8 cellular contexts compared by ENCODE assay signal in genomic region chr9:89549031-89549644, GRCh38. TPM values are rescaled to one million over a fixed set of nuclear protein-coding genes. Genes with fewer than 3 reads are reported as not detected.
DNase-seq lines count a peak whose midpoint lies in the region; ATAC-seq and TF ChIP-seq lines count a peak whose summit lies in the region.

No MANE protein-coding gene starts in this region.

- TF ChIP-seq POLR2A in prostate gland (IDR thresholded peaks at IDR 0.05) = no peak

- peak; percentile 90 for TF ChIP-seq RAD21 in SK-N-SH (IDR thresholded peaks at IDR 0.05; ENCODE audit: low read length)

- peaks cover 3% of the 10 kb centered on the region; the same call in 1 of the 2 replicates for H3K4me1 ChIP-seq in GM23338 (ENCODE audit: insufficient read depth)
- no peaks in the 10 kb centered on the region for H3K4me1 ChIP-seq in SK-N-SH (ENCODE audit: control insufficient read depth in 1 of 2, insufficient read depth in 2 of 2, low read depth in 1 of 2, low read length in 1 of 2)
- no peaks in the 10 kb centered on the region for H3K4me1 ChIP-seq in prostate gland (replicated peaks)

- WGBS in SK-N-SH (ENCODE audit: low lambda C conversion rate) = 31% methylated on average over 5 of the region's 5 CpGs
- 31% methylated on average over 5 of the region's 5 CpGs for WGBS in prostate gland

- H4K20me1 ChIP-seq in GM23338 (replicated peaks; ENCODE audit: insufficient read depth) (no peaks in the 10 kb centered on the region), SK-N-SH (ENCODE audit: insufficient read depth) (no peaks in the 10 kb centered on the region)

- H3K36me3 ChIP-seq in GM23338 (ENCODE audit: insufficient read depth) (no peaks in the 10 kb centered on the region), SK-N-SH (replicated peaks in 1 of 2; ENCODE audit: control insufficient read depth in 1 of 2, insufficient read depth in 2 of 2, low read length in 1 of 2) (no peaks in the 10 kb centered on the region), prostate gland (no peaks in the 10 kb centered on the region)

- H3K4me3 ChIP-seq in GM23338 = no peak overlapping the region
- no peak overlapping the region; a peak in 1 of 4 replicates for H3K4me3 ChIP-seq in SK-N-SH (ENCODE audit: low read depth in 2 of 2, low read length in 1 of 2)
- no peak overlapping the region for H3K4me3 ChIP-seq in prostate gland

- no peak overlapping the region for H2AFZ ChIP-seq in GM23338
- H2AFZ ChIP-seq in SK-N-SH (ENCODE audit: low read depth) = no peak overlapping the region

- no peaks in the 10 kb centered on the region for H3K79me2 ChIP-seq in GM23338 (replicated peaks; ENCODE audit: insufficient read depth)
- no peaks in the 10 kb centered on the region for H3K79me2 ChIP-seq in SK-N-SH (ENCODE audit: insufficient read depth)

- POLR2A ChIA-PET in SK-N-SH (lab: Yijun Ruan, JAX) = interaction anchor here (1.5 to 1.8 kb wide), 2 partner anchors 230 to 239 kb away, joined by 4 to 5 read pairs; partner anchors contain the start of gene SECISBP2

- H3K4me1 Mint-ChIP-seq in GM23338 (peaks cover 29% of the 10 kb centered on the region), glutamatergic neuron (ENCODE audit: low read depth, unreplicated experiment) (no peaks in the 10 kb centered on the region)
- peaks cover 18% of the 10 kb centered on the region for H3K4me1 Mint-ChIP-seq in activated naive CD4-positive, alpha-beta T cell treated with anti-CD3 and anti-CD28 coated beads for 36 hours (ENCODE audit: low read depth)

- TF ChIP-seq EP300 in SK-N-SH (IDR thresholded peaks at IDR 0.05; ENCODE audit: borderline replicate concordance in 1 of 2, low read depth in 1 of 2, low read length in 1 of 2) = no peak

- H3K27ac ChIP-seq in GM23338 (ENCODE audit: low read depth) (no peak overlapping the region), SK-N-SH (ENCODE audit: low read depth in 2 of 2, low read length in 1 of 2) (no peak overlapping the region), prostate gland (no peak overlapping the region)

- no peak overlapping the region for H3K4me3 Mint-ChIP-seq in GM23338
- H3K4me3 Mint-ChIP-seq in activated naive CD4-positive, alpha-beta T cell treated with anti-CD3 and anti-CD28 coated beads for 36 hours = no peak overlapping the region
- H3K4me3 Mint-ChIP-seq in glutamatergic neuron (ENCODE audit: unreplicated experiment) = no peak overlapping the region

- DNase-seq in GDM1 (lab: John Stamatoyannopoulos, UW) (peak; percentile 76), GM23338 (ENCODE audit: low spot score) (peak; percentile 81), M059J (ENCODE audit: low read depth) (peak; percentile 69), SK-N-SH (peak; percentile 89), glutamatergic neuron (peak; percentile 89), prostate gland (ENCODE audit: low spot score) (peak; percentile 75)
- peak; percentile 94 for DNase-seq in activated naive CD4-positive, alpha-beta T cell treated with anti-CD3 and anti-CD28 coated beads for 36 hours

- H3K27me3 ChIP-seq in GM23338 (ENCODE audit: insufficient read depth) = no peaks in the 10 kb centered on the region
- no peaks in the 10 kb centered on the region for H3K27me3 ChIP-seq in SK-N-SH (ENCODE audit: insufficient read depth)
- no peaks in the 10 kb centered on the region for H3K27me3 ChIP-seq in prostate gland (replicated peaks; ENCODE audit: insufficient read depth)

- intact Hi-C loops in activated naive CD4-positive, alpha-beta T cell treated with anti-CD3 and anti-CD28 coated beads for 36 hours (cut with micrococcal nuclease) = loop anchor here (1.0 to 2.0 kb wide), 9 partner anchors 13 to 230 kb away; no protein-coding TSS in a partner anchor
- intact Hi-C loops in prostate gland (cut with DNase I) = loop anchor here (2.0 kb wide), 1 partner anchor 230 kb away; the partner anchor contains the start of gene SECISBP2

- H3K4me2 ChIP-seq in GM23338 = no peak overlapping the region
- no peak overlapping the region for H3K4me2 ChIP-seq in SK-N-SH

- peaks cover 14% of the 10 kb centered on the region for H3K36me3 Mint-ChIP-seq in GM23338 (ENCODE audit: low read depth)
- H3K36me3 Mint-ChIP-seq in activated naive CD4-positive, alpha-beta T cell treated with anti-CD3 and anti-CD28 coated beads for 36 hours (ENCODE audit: low read depth) = peaks cover 14% of the 10 kb centered on the region
- peaks cover 9% of the 10 kb centered on the region for H3K36me3 Mint-ChIP-seq in glutamatergic neuron (ENCODE audit: unreplicated experiment)

- H3F3A ChIP-seq in GM23338 (replicated peaks; ENCODE audit: low read depth) = no peaks in the 10 kb centered on the region
- H3F3A ChIP-seq in SK-N-SH (replicated peaks; ENCODE audit: insufficient read depth) = no peaks in the 10 kb centered on the region

- ATAC-seq in GM23338 (peak; percentile 85), HG03565 (IDR thresholded peaks at IDR 0.05; ENCODE audit: unreplicated experiment) (no peak)

- H3K9me3 Mint-ChIP-seq in GM23338 = peaks cover 15% of the 10 kb centered on the region
- H3K9me3 Mint-ChIP-seq in activated naive CD4-positive, alpha-beta T cell treated with anti-CD3 and anti-CD28 coated beads for 36 hours = peaks cover 15% of the 10 kb centered on the region
- H3K9me3 Mint-ChIP-seq in glutamatergic neuron (ENCODE audit: unreplicated experiment) = peaks cover 3% of the 10 kb centered on the region

- H3K9ac ChIP-seq in SK-N-SH = no peak overlapping the region

- no peaks in the 10 kb centered on the region for H3K9me3 ChIP-seq in SK-N-SH
- H3K9me3 ChIP-seq in prostate gland = no peaks in the 10 kb centered on the region

- no peak overlapping the region for H3K27ac Mint-ChIP-seq in GM23338
- peak overlapping the region; percentile 74 for H3K27ac Mint-ChIP-seq in activated naive CD4-positive, alpha-beta T cell treated with anti-CD3 and anti-CD28 coated beads for 36 hours
- H3K27ac Mint-ChIP-seq in glutamatergic neuron (ENCODE audit: unreplicated experiment) = no peak overlapping the region

- 0 out of 2 replicates have a peak, but pooled peaks cover 3% of the 10 kb centered on the region for H3K9me2 ChIP-seq in GM23338 (ENCODE audit: insufficient read depth)
- no peaks in the 10 kb centered on the region for H3K9me2 ChIP-seq in SK-N-SH

- TF ChIP-seq CTCF in GM23338 (conservative IDR thresholded peaks at IDR 0.05; ENCODE audit: low read depth in 2 of 2) = peak; percentile 93 to 95
- peak; percentile 86 for TF ChIP-seq CTCF in SK-N-SH (IDR thresholded peaks at IDR 0.05)
- TF ChIP-seq CTCF in glutamatergic neuron (IDR thresholded peaks at IDR 0.05; ENCODE audit: partially characterized antibody, unreplicated experiment) = peak; percentile 89
- peak; percentile 85 to 97 (median 90) for TF ChIP-seq CTCF in prostate gland (IDR thresholded peaks at IDR 0.05)

- CTCF ChIA-PET in SK-N-SH (lab: Yijun Ruan, JAX) = interaction anchor here (0.5 to 3.8 kb wide), 60 partner anchors 10 to 1245 kb away, joined by 3 to 52 read pairs (median 4); partner anchors contain the start of gene SECISBP2
- CTCF ChIA-PET in activated naive CD4-positive, alpha-beta T cell treated with anti-CD3 and anti-CD28 coated beads for 36 hours (lab: Charles Lee) = interaction anchor here (0.7 to 3.0 kb wide), 60 partner anchors 9 to 229 kb away, joined by 3 to 84 read pairs (median 7); partner anchors contain the start of gene SEMA4D

- H3K27me3 Mint-ChIP-seq in GM23338 (ENCODE audit: insufficient read depth, low read depth, poor library complexity) (peaks cover 20% of the 10 kb centered on the region), glutamatergic neuron (ENCODE audit: unreplicated experiment) (no peaks in the 10 kb centered on the region)
- no peaks in the 10 kb centered on the region for H3K27me3 Mint-ChIP-seq in activated naive CD4-positive, alpha-beta T cell treated with anti-CD3 and anti-CD28 coated beads for 36 hours (ENCODE audit: low read depth)

TF ChIP-seq in GM23338, 12 proteins besides CTCF, POLR2A, EP300 and RAD21 (continues in another document):
- TF ChIP-seq POLR2AphosphoS5 (IDR thresholded peaks at IDR 0.05; ENCODE audit: low read depth) (no peak), STAT1 (IDR thresholded peaks at IDR 0.05; ENCODE audit: unreplicated experiment) (no peak), ZNF114 (CRISPR knock-in tag; IDR thresholded peaks at IDR 0.05) (no peak), ZNF331 (CRISPR knock-in tag; IDR thresholded peaks at IDR 0.05; ENCODE audit: low read depth) (no peak)

TF ChIP-seq in SK-N-SH, 30 proteins besides CTCF, POLR2A, EP300 and RAD21 (continues in another document):
- peak; percentile 94 for TF ChIP-seq SMC3 (IDR thresholded peaks at IDR 0.05; ENCODE audit: low read depth, low read length)
- TF ChIP-seq USF2 (IDR thresholded peaks at IDR 0.05; ENCODE audit: borderline replicate concordance, low read depth, low read length) = no peak
- TF ChIP-seq SIN3A (IDR thresholded peaks at IDR 0.05; ENCODE audit: borderline replicate concordance, low read depth, low read length) = no peak
- TF ChIP-seq CHD2 (IDR thresholded peaks at IDR 0.05; ENCODE audit: low read length, partially characterized antibody) = peak; percentile 36

RNA-seq across cellular contexts. Expression of gene SEMA4D, which starts 51.2 kb away (rescaled TPM):
- 48.0 and 63.0 TPM in 2 replicates for total RNA-seq in GM23338 (2014; rRNA removed; shearing (Covaris generic))
- polyA plus RNA-seq in GM23338 (2016; fragmentation: Nextera tagmentation; extraction: Ambion mirVana) = 17.1 and 19.3 TPM in 2 replicates
- total RNA-seq in M059J (2014; rRNA removed; shearing (Covaris generic)) = 14.2 and 14.3 TPM in 2 replicates
- 2.1 and 4.8 TPM in 2 replicates for polyA plus RNA-seq in SK-N-SH (2012; rRNA removed)
- 2.4 and 3.7 TPM in 2 replicates for polyA plus RNA-seq in SK-N-SH (2012; cell fraction: cytosol; rRNA removed)
- polyA plus RNA-seq in SK-N-SH (2012; cell fraction: nucleus; rRNA removed) = 12.9 and 17.9 TPM in 2 replicates
- total RNA-seq in activated naive CD4-positive, alpha-beta T cell treated with anti-CD3 and anti-CD28 coated beads for 36 hours = 100 to 1,000 TPM; 156 to 160 TPM
- total RNA-seq in glutamatergic neuron (ENCODE audit: unreplicated experiment) = 192 TPM
- 10 to 100 TPM; 17.1 to 52.7 TPM for total RNA-seq in prostate gland

RNA-seq across cellular contexts. Expression of gene GADD45G, which starts 55.7 kb away (rescaled TPM):
- total RNA-seq in GM23338 (2014; rRNA removed; shearing (Covaris generic)) = 12.7 and 15.8 TPM in 2 replicates
- 24.1 TPM in 2 replicates for polyA plus RNA-seq in GM23338 (2016; fragmentation: Nextera tagmentation; extraction: Ambion mirVana)
- total RNA-seq in M059J (2014; rRNA removed; shearing (Covaris generic)) = 0.32 and 0.49 TPM in 2 replicates
- 1.3 and 1.8 TPM in 2 replicates for polyA plus RNA-seq in SK-N-SH (2012; rRNA removed)
- 0.98 and 1.4 TPM in 2 replicates for polyA plus RNA-seq in SK-N-SH (2012; cell fraction: cytosol; rRNA removed)
- polyA plus RNA-seq in SK-N-SH (2012; cell fraction: nucleus; rRNA removed) = 3.2 and 7.4 TPM in 2 replicates
- total RNA-seq in activated naive CD4-positive, alpha-beta T cell treated with anti-CD3 and anti-CD28 coated beads for 36 hours = 1 to 10 TPM in 1 of 2 experiments, under 1 TPM in 1; 0.72 to 1.2 TPM
- total RNA-seq in glutamatergic neuron (ENCODE audit: unreplicated experiment) = 124 TPM
- total RNA-seq in prostate gland = 10 to 100 TPM; 28.4 to 88.5 TPM
